Comparison of ENCODE assay signal across 1 cellular context in genomic region chr10:110007701-110008517, GRCh38.
TF ChIP-seq lines count a peak whose summit lies in the region.

A gene with protein sequence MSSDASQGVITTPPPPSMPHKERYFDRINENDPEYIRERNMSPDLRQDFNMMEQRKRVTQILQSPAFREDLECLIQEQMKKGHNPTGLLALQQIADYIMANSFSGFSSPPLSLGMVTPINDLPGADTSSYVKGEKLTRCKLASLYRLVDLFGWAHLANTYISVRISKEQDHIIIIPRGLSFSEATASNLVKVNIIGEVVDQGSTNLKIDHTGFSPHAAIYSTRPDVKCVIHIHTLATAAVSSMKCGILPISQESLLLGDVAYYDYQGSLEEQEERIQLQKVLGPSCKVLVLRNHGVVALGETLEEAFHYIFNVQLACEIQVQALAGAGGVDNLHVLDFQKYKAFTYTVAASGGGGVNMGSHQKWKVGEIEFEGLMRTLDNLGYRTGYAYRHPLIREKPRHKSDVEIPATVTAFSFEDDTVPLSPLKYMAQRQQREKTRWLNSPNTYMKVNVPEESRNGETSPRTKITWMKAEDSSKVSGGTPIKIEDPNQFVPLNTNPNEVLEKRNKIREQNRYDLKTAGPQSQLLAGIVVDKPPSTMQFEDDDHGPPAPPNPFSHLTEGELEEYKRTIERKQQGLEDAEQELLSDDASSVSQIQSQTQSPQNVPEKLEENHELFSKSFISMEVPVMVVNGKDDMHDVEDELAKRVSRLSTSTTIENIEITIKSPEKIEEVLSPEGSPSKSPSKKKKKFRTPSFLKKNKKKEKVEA (plus strand): TSS chr10:110007984. CDS start chr10:110100654, 92,670 bp downstream.

TF ChIP-seq in K562, 482 proteins besides CTCF, POLR2A, EP300 and RAD21 (continued from another document and continues in another):
- TF ChIP-seq PBX2 (CRISPR knock-in tag; IDR thresholded peaks at IDR 0.05; ENCODE audit: low read depth) (no peak), PBX2 (tag; conservative IDR thresholded peaks at IDR 0.05; ENCODE audit: low read depth) (no peak), HNRNPLL (IDR thresholded peaks at IDR 0.05; ENCODE audit: low read depth, low read length, poor library complexity, severe bottlenecking) (peak; percentile 41), MGA (IDR thresholded peaks at IDR 0.05) (no peak), HDAC1 (IDR thresholded peaks at IDR 0.05) (peak in 1 of 2 experiments; percentile 55; a peak in 1 of 4 replicates), SUPT5H (IDR thresholded peaks at IDR 0.05) (peak; percentile 49; the same call in 1 of the 2 replicates), POLR2H (tag; IDR thresholded peaks at IDR 0.05; ENCODE audit: low read depth) (peak; percentile 31; the same call in 1 of the 2 replicates), ELF4 (CRISPR knock-in tag; IDR thresholded peaks at IDR 0.05) (no peak), RBFOX2 (IDR thresholded peaks at IDR 0.05; ENCODE audit: low read depth, low read length) (peak; percentile 68), EGR1 (conservative IDR thresholded peaks at IDR 0.05) (no peak), L3MBTL2 (IDR thresholded peaks at IDR 0.05) (no peak), MTA3 (IDR thresholded peaks at IDR 0.05; ENCODE audit: borderline replicate concordance) (0 out of 2 replicates have a peak, but pooled peaks have one; percentile 34), CBX1 (IDR thresholded peaks at IDR 0.05; ENCODE audit: low read depth) (0 out of 2 replicates have a peak, but pooled peaks have one; percentile 16)
- TF ChIP-seq, protein P1, sequence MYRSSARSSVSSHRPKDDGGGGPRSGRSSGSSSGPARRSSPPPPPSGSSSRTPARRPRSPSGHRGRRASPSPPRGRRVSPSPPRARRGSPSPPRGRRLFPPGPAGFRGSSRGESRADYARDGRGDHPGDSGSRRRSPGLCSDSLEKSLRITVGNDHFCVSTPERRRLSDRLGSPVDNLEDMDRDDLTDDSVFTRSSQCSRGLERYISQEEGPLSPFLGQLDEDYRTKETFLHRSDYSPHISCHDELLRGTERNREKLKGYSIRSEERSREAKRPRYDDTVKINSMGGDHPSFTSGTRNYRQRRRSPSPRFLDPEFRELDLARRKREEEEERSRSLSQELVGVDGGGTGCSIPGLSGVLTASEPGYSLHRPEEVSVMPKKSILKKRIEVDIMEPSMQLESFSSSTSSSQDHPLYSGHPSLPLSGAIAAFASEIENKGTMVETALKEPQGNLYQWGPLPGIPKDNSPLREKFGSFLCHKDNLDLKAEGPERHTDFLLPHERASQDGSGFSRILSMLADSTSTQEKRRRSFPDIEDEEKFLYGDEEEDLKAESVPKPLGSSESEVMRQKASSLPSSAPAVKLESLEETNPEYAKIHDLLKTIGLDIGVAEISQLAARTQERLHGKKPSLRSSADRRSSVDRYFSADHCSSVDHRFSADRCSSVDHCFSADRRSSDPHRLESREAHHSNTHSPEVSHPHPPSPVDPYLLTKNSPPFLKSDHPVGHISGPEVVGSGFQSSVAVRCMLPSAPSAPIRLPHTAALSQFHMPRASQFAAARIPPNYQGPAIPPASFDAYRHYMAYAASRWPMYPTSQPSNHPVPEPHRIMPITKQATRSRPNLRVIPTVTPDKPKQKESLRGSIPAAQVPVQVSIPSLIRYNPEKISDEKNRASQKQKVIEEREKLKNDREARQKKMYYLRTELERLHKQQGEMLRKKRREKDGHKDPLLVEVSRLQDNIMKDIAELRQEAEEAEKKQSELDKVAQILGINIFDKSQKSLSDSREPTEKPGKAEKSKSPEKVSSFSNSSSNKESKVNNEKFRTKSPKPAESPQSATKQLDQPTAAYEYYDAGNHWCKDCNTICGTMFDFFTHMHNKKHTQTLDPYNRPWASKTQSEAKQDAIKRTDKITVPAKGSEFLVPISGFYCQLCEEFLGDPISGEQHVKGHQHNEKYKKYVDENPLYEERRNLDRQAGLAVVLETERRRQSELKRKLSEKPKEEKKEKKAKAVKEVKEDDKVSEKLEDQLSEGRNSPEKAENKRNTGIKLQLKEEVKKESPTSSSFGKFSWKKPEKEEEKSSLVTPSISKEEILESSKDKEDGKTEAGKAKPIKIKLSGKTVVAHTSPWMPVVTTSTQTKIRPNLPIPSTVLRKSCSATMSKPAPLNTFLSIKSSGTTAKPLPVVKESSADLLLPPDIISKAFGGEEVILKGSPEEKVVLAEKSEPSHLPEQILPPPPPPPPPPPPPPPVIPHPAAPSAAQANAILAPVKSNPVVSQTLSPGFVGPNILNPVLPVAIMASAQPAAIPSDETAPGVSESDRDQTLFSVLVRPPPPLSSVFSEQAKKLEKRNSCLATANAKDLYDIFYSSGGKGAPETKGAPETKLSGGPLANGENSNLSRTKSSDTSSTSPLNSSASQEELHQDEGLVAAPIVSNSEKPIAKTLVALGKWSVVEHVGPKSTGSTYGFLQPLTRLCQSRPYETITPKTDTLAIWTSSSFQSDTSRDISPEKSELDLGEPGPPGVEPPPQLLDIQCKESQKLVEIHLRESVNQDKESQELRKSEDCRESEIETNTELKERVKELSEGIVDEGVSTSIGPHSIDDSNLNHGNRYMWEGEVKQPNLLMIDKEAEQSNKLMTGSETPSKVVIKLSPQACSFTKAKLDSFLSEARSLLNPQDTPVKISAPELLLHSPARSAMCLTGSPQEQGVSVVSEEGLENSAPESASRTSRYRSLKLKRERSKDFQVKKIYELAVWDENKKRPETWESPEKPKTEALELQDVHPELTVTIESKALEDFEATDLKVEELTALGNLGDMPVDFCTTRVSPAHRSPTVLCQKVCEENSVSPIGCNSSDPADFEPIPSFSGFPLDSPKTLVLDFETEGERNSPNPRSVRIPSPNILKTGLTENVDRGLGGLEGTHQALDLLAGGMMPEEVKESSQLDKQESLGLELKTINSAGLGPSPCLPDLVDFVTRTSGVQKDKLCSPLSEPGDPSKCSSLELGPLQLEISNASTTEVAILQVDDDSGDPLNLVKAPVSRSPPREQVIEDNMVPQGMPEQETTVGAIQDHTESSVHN (IDR thresholded peaks at IDR 0.05; ENCODE audit: borderline replicate concordance in 1 of 2, low read depth in 1 of 2) = no peak
- TF ChIP-seq, protein P2, sequence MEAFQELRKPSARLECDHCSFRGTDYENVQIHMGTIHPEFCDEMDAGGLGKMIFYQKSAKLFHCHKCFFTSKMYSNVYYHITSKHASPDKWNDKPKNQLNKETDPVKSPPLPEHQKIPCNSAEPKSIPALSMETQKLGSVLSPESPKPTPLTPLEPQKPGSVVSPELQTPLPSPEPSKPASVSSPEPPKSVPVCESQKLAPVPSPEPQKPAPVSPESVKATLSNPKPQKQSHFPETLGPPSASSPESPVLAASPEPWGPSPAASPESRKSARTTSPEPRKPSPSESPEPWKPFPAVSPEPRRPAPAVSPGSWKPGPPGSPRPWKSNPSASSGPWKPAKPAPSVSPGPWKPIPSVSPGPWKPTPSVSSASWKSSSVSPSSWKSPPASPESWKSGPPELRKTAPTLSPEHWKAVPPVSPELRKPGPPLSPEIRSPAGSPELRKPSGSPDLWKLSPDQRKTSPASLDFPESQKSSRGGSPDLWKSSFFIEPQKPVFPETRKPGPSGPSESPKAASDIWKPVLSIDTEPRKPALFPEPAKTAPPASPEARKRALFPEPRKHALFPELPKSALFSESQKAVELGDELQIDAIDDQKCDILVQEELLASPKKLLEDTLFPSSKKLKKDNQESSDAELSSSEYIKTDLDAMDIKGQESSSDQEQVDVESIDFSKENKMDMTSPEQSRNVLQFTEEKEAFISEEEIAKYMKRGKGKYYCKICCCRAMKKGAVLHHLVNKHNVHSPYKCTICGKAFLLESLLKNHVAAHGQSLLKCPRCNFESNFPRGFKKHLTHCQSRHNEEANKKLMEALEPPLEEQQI (IDR thresholded peaks at IDR 0.05) = no peak
